In genomic region chr2:1700427-1700826, GRCh38 we compare ENCODE assay signal across 1 cellular context. TPM values are rescaled to one million over a fixed set of nuclear protein-coding genes. Genes with fewer than 3 reads are reported as not detected.
"Had no signal": no experiment of that assay in that cellular context is flagged by ENCODE, and none has a peak within 500 bp of the region (broad histone marks: within the 10 kb centered on the region; RNA-seq: fewer than 3 reads in every experiment).

No MANE protein-coding gene starts in this region.

RNA-seq across cellular contexts. Expression of gene PXDN, which starts 43.9 kb away (rescaled TPM):
- polyA plus RNA-seq: K562 had no signal
